In genomic region chr7:139769066-139769465, GRCh38 we compare ENCODE assay signal across 13 cellular contexts. TPM values are rescaled to one million over a fixed set of nuclear protein-coding genes. Genes with fewer than 3 reads are reported as not detected.
A peak's percentile ranks its signal among the peaks of the same experiment; 100 is the strongest.
DNase-seq lines count a peak whose midpoint lies in the region; FAIRE-seq and TF ChIP-seq lines count a peak whose summit lies in the region.
"Had no signal": no experiment of that assay in that cellular context is flagged by ENCODE, and none has a peak within 500 bp of the region (broad histone marks: within the 10 kb centered on the region; RNA-seq: fewer than 3 reads in every experiment).

No MANE protein-coding gene starts in this region.

- peaks cover 71% of the 10 kb centered on the region for H3K4me1 Mint-ChIP-seq in activated naive CD4-positive, alpha-beta T cell treated with anti-CD3 and anti-CD28 coated beads, Interleukin-2, amount 10 ng/mL, durations not matched to agents 7 days and 5 days

- H3K79me2 ChIP-seq in MM.1S (ENCODE audit: low read length): peaks cover 95% of the 10 kb centered on the region

- H3K9ac ChIP-seq in MM.1S (ENCODE audit: low read length): no peak overlapping the region

- WGBS in spleen, 5 donors: 97 to 98% (median 98%) methylated on average over 9 to 10 of the region's 10 CpGs

- peaks cover 37% of the 10 kb centered on the region for H3F3A ChIP-seq in MM.1S (ENCODE audit: insufficient read depth, low read length)

- H3K4me3 ChIP-seq in MM.1S (ENCODE audit: low read length) (no peak overlapping the region), dorsolateral prefrontal cortex (no peak overlapping the region), spleen (no peak overlapping the region)
- H3K4me3 ChIP-seq: stomach had no signal

- H3K9me2 ChIP-seq in MM.1S (replicated peaks; ENCODE audit: insufficient read depth, low read length): no peaks in the 10 kb centered on the region

- intact Hi-C loops in dorsolateral prefrontal cortex (cut with DNase I): no loop called here
- intact Hi-C loops in spleen (cut with DNase I; ENCODE audit: low total_unique reads): no loop called here

- peaks cover 65% of the 10 kb centered on the region for H3K4me1 ChIP-seq in MM.1S (ENCODE audit: low read length)
- peaks cover 29 to 96% (median 63%) of the 10 kb centered on the region in 6 donors for H3K4me1 ChIP-seq in spleen

- no peak for DNase-seq in activated naive CD4-positive, alpha-beta T cell treated with anti-CD3 and anti-CD28 coated beads, Interleukin-2, amount 10 ng/mL, durations not matched to agents 7 days and 5 days
- DNase-seq in activated naive CD4-positive, alpha-beta T cell (lab: John Stamatoyannopoulos, UW): no peak
- DNase-seq in MM.1S (no peak), dorsolateral prefrontal cortex (no peak), spleen (no peak), NOMO-1 (lab: John Stamatoyannopoulos, UW; ENCODE audit: unreplicated experiment in 2 of 2) (no peak), D721Med (ENCODE audit: insufficient read length, low spot score) (no peak), GM20000 (ENCODE audit: low spot score) (no peak)
- DNase-seq: activated CD4-positive, CD25-positive, alpha-beta regulatory T cell treated with anti-CD3 and anti-CD28 coated beads, Interleukin-2, amount 50 U/mL, for 72 hours; activated effector memory CD4-positive, alpha-beta T cell treated with anti-CD3 and anti-CD28 coated beads, Interleukin-2, amount 50 U/mL, for 16 hours; Karpas-422; NCI-H2171 treated with DMSO at 0.1 percent for 48 hours; stomach had no signal

- H3K27me3 ChIP-seq in MM.1S (replicated peaks; ENCODE audit: insufficient read depth, low read length) (no peaks in the 10 kb centered on the region), dorsolateral prefrontal cortex (no peaks in the 10 kb centered on the region), spleen (replicated peaks in 1 of 7) (no peaks in the 10 kb centered on the region)
- H3K27me3 ChIP-seq: stomach had no signal

- H3K27ac Mint-ChIP-seq in activated naive CD4-positive, alpha-beta T cell treated with anti-CD3 and anti-CD28 coated beads, Interleukin-2, amount 10 ng/mL, durations not matched to agents 7 days and 5 days: peak overlapping the region; percentile 95

- CTCF ChIA-PET in activated naive CD4-positive, alpha-beta T cell treated with anti-CD3 and anti-CD28 coated beads, Interleukin-2, amount 10 ng/mL, durations not matched to agents 7 days and 5 days (lab: Charles Lee): interaction anchor here (1.4 kb wide), 1 partner anchor 124 kb away, joined by 4 read pairs; no protein-coding TSS in a partner anchor

- FAIRE-seq in D721Med (lab: Jason Lieb, UNC): no peak

- no peak overlapping the region for H2AFZ ChIP-seq in MM.1S (ENCODE audit: low read length)

- no peak overlapping the region for H3K4me3 Mint-ChIP-seq in activated naive CD4-positive, alpha-beta T cell treated with anti-CD3 and anti-CD28 coated beads, Interleukin-2, amount 10 ng/mL, durations not matched to agents 7 days and 5 days

- TF ChIP-seq POLR2A in spleen (IDR thresholded peaks at IDR 0.05): no peak

- H3K4me2 ChIP-seq in MM.1S (ENCODE audit: low read depth, low read length): peak overlapping the region; percentile 75

- H3K36me3 ChIP-seq in MM.1S (replicated peaks; ENCODE audit: insufficient read depth, low read length): peaks cover 11% of the 10 kb centered on the region; the same call in 1 of the 2 replicates
- H3K36me3 ChIP-seq in spleen: peaks cover 0 to 35% (median 3%) of the 10 kb centered on the region in 6 donors

- H3K27ac ChIP-seq in MM.1S (ENCODE audit: low read length): peak overlapping the region; percentile 89; the same call in 1 of the 2 replicates
- H3K27ac ChIP-seq in dorsolateral prefrontal cortex: peak overlapping the region in 44 of 59 donors; percentile 0 to 99 (median 59)
- H3K27ac ChIP-seq in spleen: peak overlapping the region in 6 of 8 donors; percentile 80 to 90 (median 82)

- no peaks in the 10 kb centered on the region for H3K9me3 Mint-ChIP-seq in activated naive CD4-positive, alpha-beta T cell treated with anti-CD3 and anti-CD28 coated beads, Interleukin-2, amount 10 ng/mL, durations not matched to agents 7 days and 5 days

- no peaks in the 10 kb centered on the region for H3K27me3 Mint-ChIP-seq in activated naive CD4-positive, alpha-beta T cell treated with anti-CD3 and anti-CD28 coated beads, Interleukin-2, amount 10 ng/mL, durations not matched to agents 7 days and 5 days

- no peaks in the 10 kb centered on the region for H4K20me1 ChIP-seq in MM.1S (ENCODE audit: insufficient read depth, low read length)

- TF ChIP-seq CTCF in MM.1S (IDR thresholded peaks at IDR 0.05; ENCODE audit: low read length) (no peak), dorsolateral prefrontal cortex (IDR thresholded peaks at IDR 0.05 in 54 of 56, conservative IDR thresholded peaks at IDR 0.05 in 2 of 56; ENCODE audit: low read depth in 1 of 56, partially characterized antibody in 56 of 56) (no peak), spleen (IDR thresholded peaks at IDR 0.05 in 8 of 11, conservative IDR thresholded peaks at IDR 0.05 in 3 of 11) (no peak), D721Med (IDR thresholded peaks at IDR 0.05; ENCODE audit: insufficient read depth, missing control alignments) (no peak), GM20000 (IDR thresholded peaks at IDR 0.05; ENCODE audit: extremely low read depth, missing control alignments) (no peak)

- H3K36me3 Mint-ChIP-seq in activated naive CD4-positive, alpha-beta T cell treated with anti-CD3 and anti-CD28 coated beads, Interleukin-2, amount 10 ng/mL, durations not matched to agents 7 days and 5 days: peaks cover 36% of the 10 kb centered on the region

- H3K9me3 ChIP-seq in MM.1S (replicated peaks; ENCODE audit: insufficient read depth, low read length) (no peaks in the 10 kb centered on the region), spleen (no peaks in the 10 kb centered on the region)
- H3K9me3 ChIP-seq: stomach had no signal

RNA-seq across cellular contexts. Expression of gene HIPK2, which starts 8.7 kb away (rescaled TPM):
- total RNA-seq in dorsolateral prefrontal cortex: 100 to 1,000 TPM; 106 to 688 (median 242) TPM
- total RNA-seq in spleen: 10 to 100 TPM; 48.9 to 97.5 (median 58.9) TPM
- 1 to 10 TPM; 1.7 to 8.7 (median 2.4) TPM for polyA plus RNA-seq in spleen

RNA-seq across cellular contexts. Expression of gene TBXAS1, which starts 60.0 kb away (rescaled TPM):
- total RNA-seq in dorsolateral prefrontal cortex (10 to 100 TPM in 73 of 120 experiments, 1 to 10 TPM in 47; 3.2 to 24.8 (median 11.3) TPM), spleen (100 to 1,000 TPM in 6 of 7 donors, 10 to 100 TPM in 1; 87.0 to 287 (median 186) TPM)
- polyA plus RNA-seq in spleen: 10 to 100 TPM; 19.8 to 37.4 (median 28.6) TPM
